ENCODE assay signal across 1 cellular context in the genomic region with DNA sequence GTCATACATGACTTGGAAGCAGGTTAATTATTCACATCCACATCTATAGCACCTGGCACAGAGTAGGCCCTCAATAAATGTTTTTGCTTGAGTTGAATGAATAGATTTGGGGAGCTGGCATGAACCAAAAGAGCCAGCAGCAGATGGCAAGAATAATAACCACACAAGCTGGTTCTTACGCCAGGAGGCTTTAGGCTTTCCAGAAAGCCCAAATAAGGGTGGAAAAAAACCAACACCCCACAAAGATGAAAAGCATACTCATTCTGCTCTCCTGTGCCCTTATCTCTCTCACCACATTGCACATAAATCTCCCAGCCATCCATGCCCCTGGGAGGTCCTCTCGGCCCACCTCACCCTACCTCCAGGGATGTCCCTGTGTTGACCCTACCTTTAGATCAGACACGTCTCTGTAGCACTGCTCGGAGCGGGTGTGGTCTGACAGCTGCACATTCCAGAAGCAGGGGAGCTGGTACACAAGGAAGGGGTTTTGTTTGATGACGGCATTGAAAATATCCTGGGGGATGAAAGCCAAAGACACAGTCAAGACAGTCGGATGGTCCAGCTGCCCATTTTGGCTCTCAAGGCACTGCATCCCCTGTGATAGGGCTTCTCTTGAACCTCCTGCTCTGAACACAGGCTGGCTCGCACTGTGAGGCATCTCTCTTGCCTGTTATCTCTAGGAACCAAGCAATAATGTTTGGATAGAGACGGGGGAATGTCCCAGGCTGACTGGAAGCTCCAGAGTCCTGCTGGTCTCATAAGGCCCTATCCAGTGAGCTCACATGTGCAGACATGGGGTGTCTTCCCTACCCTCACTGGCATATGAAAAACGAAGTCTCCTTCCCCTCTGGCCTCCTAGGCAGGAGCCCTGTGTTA.
TF ChIP-seq lines count a peak whose summit lies in the region.

No MANE protein-coding gene starts in this region.

TF ChIP-seq in HepG2, 621 proteins besides CTCF, POLR2A, EP300 and RAD21 (continued from another document):
- TF ChIP-seq, protein P1, sequence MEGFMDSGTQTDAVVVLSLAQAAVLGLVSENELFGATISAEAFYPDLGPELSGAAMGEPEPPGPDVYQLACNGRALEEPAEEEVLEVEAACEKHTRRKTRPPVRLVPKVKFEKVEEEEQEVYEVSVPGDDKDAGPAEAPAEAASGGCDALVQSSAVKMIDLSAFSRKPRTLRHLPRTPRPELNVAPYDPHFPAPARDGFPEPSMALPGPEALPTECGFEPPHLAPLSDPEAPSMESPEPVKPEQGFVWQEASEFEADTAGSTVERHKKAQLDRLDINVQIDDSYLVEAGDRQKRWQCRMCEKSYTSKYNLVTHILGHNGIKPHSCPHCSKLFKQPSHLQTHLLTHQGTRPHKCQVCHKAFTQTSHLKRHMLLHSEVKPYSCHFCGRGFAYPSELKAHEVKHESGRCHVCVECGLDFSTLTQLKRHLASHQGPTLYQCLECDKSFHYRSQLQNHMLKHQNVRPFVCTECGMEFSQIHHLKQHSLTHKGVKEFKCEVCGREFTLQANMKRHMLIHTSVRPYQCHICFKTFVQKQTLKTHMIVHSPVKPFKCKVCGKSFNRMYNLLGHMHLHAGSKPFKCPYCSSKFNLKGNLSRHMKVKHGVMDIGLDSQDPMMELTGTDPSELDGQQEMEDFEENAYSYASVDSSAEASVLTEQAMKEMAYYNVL (CRISPR knock-in tag; IDR thresholded peaks at IDR 0.05; ENCODE audit: borderline replicate concordance) = no peak
- no peak for TF ChIP-seq ZNF496 (CRISPR knock-in tag; IDR thresholded peaks at IDR 0.05; ENCODE audit: insufficient replicate concordance)
- no peak for TF ChIP-seq POLR2AphosphoS2 (IDR thresholded peaks at IDR 0.05; ENCODE audit: low read depth, low read length)
- TF ChIP-seq, protein P2, sequence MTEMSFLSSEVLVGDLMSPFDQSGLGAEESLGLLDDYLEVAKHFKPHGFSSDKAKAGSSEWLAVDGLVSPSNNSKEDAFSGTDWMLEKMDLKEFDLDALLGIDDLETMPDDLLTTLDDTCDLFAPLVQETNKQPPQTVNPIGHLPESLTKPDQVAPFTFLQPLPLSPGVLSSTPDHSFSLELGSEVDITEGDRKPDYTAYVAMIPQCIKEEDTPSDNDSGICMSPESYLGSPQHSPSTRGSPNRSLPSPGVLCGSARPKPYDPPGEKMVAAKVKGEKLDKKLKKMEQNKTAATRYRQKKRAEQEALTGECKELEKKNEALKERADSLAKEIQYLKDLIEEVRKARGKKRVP (CRISPR knock-in tag; IDR thresholded peaks at IDR 0.05) = no peak
- TF ChIP-seq SRY (CRISPR knock-in tag; IDR thresholded peaks at IDR 0.05) = no peak
